ENCODE assay signal across 11 cellular contexts in genomic region chr1:34792868-34793727, GRCh38. TPM values are rescaled to one million over a fixed set of nuclear protein-coding genes. Genes with fewer than 3 reads are reported as not detected.
DNase-seq lines count a peak whose midpoint lies in the region; ATAC-seq lines count a peak whose summit lies in the region.
"Had no signal": no experiment of that assay in that cellular context is flagged by ENCODE, and none has a peak within 500 bp of the region (broad histone marks: within the 10 kb centered on the region; RNA-seq: fewer than 3 reads in every experiment).

TSS of gene GJA4 (plus strand) at chr1:34792999. CDS start at chr1:34794214, 1,215 bp downstream.

- peak within 1 kb of the TSS; percentile 35 for H3K4me3 ChIP-seq in effector memory CD4-positive, alpha-beta T cell (ENCODE audit: insufficient read depth, low read depth, low read length, poor library complexity, severe bottlenecking)
- peak within 1 kb of the TSS; percentile 8 to 52 for H3K4me3 ChIP-seq in stomach smooth muscle (ENCODE audit: low read length in 2 of 2)

- H3K27me3 ChIP-seq in effector memory CD4-positive, alpha-beta T cell (replicated peaks; ENCODE audit: control insufficient read depth, insufficient read depth, low read length, poor library complexity, severe bottlenecking): no peaks in the 10 kb centered on the region
- peaks cover 16 to 17% of the 10 kb centered on the region in 2 donors for H3K27me3 ChIP-seq in stomach smooth muscle (ENCODE audit: control insufficient read depth in 1 of 2, insufficient read depth in 2 of 2, low read length in 2 of 2)

- H3K9me3 ChIP-seq in effector memory CD4-positive, alpha-beta T cell (ENCODE audit: control insufficient read depth, low read length): no peaks in the 10 kb centered on the region
- H3K9me3 ChIP-seq in stomach smooth muscle (ENCODE audit: control insufficient read depth in 2 of 2, low read length in 2 of 2): no peaks in the 10 kb centered on the region
- H3K9me3 ChIP-seq: neutrophil had no signal

- H3K9ac ChIP-seq in stomach smooth muscle (ENCODE audit: low read length in 2 of 2): no peak within 1 kb of the TSS

- peaks cover 3% of the 10 kb centered on the region for H3K4me1 ChIP-seq in effector memory CD4-positive, alpha-beta T cell (ENCODE audit: control insufficient read depth, insufficient read depth, low read length, poor library complexity, severe bottlenecking)
- H3K4me1 ChIP-seq in stomach smooth muscle (ENCODE audit: control insufficient read depth, insufficient read depth, low read length): peaks cover 4% of the 10 kb centered on the region

- DNase-seq in DMS53 (lab: John Stamatoyannopoulos, UW) (peak; percentile 34), DMS53 treated with DMSO at 0.1 percent for 48 hours (lab: John Stamatoyannopoulos, UW; ENCODE audit: unreplicated experiment) (no peak), lung microvascular endothelial cell (ENCODE audit: low read depth in 2 of 2) (peak in 1 of 2 donors; percentile 53), NCI-H1048 (lab: John Stamatoyannopoulos, UW) (no peak)
- DNase-seq in effector memory CD4-positive, alpha-beta T cell: no peak

- no peaks in the 10 kb centered on the region for H3K36me3 ChIP-seq in effector memory CD4-positive, alpha-beta T cell (ENCODE audit: control insufficient read depth, insufficient read depth, low read length)
- peaks cover 0 to 9% of the 10 kb centered on the region in 2 donors for H3K36me3 ChIP-seq in stomach smooth muscle (ENCODE audit: control insufficient read depth in 2 of 2, insufficient read depth in 2 of 2, low read length in 2 of 2)
- H3K36me3 ChIP-seq: neutrophil had no signal

- H3K27ac ChIP-seq in effector memory CD4-positive, alpha-beta T cell (ENCODE audit: insufficient read depth, low read length, poor library complexity, severe bottlenecking): no peak within 1 kb of the TSS
- no peak within 1 kb of the TSS for H3K27ac ChIP-seq in stomach smooth muscle (ENCODE audit: low read length)
- H3K27ac ChIP-seq: 22Rv1, neutrophil, VCaP had no signal

- ATAC-seq in GM21381 (IDR thresholded peaks at IDR 0.05; ENCODE audit: unreplicated experiment): no peak
- no peak for ATAC-seq in HG02938 (IDR thresholded peaks at IDR 0.05; ENCODE audit: unreplicated experiment)

RNA-seq across cellular contexts. Expression of gene GJA4, which starts in this region (rescaled TPM):
- total RNA-seq in lung microvascular endothelial cell: 47.2 and 60.8 TPM in 2 replicates
